11 cellular contexts compared by ENCODE assay signal in genomic region chr5:23012842-23013241, GRCh38.
DNase-seq lines count a peak whose midpoint lies in the region; ATAC-seq and TF ChIP-seq lines count a peak whose summit lies in the region.
"Had no signal": no experiment of that assay in that cellular context is flagged by ENCODE, and none has a peak within 500 bp of the region (broad histone marks: within the 10 kb centered on the region; RNA-seq: fewer than 3 reads in every experiment).

No MANE protein-coding gene starts in this region.

- CTCF ChIA-PET in CD4-positive, alpha-beta memory T cell (lab: Charles Lee; ENCODE audit: partially characterized antibody): no interaction called here

- H3K27me3 ChIP-seq in CD4-positive, alpha-beta memory T cell (ENCODE audit: insufficient read depth, low read length): no peaks in the 10 kb centered on the region
- no peaks in the 10 kb centered on the region for H3K27me3 ChIP-seq in RWPE2 (ENCODE audit: insufficient read depth, poor library complexity, severe bottlenecking)

- peak overlapping the region; percentile 66 to 86 (median 84) for H3K4me3 Mint-ChIP-seq in CD4-positive, alpha-beta memory T cell

- H3K27me3 Mint-ChIP-seq in CD4-positive, alpha-beta memory T cell: no peaks in the 10 kb centered on the region

- POLR2A ChIA-PET in CD4-positive, alpha-beta memory T cell (lab: Charles Lee; ENCODE audit: partially characterized antibody): no interaction called here

- H3K4me1 Mint-ChIP-seq in CD4-positive, alpha-beta memory T cell: peaks cover 0 to 5% (median 3%) of the 10 kb centered on the region in 4 donors

- ATAC-seq in GM21723 (IDR thresholded peaks at IDR 0.05; ENCODE audit: unreplicated experiment) (peak; percentile 81), RWPE2 (ENCODE audit: low read depth) (no peak), left lobe of liver (peak; percentile 46), HG02571 (IDR thresholded peaks at IDR 0.05; ENCODE audit: unreplicated experiment) (no peak)
- ATAC-seq: HCT116 had no signal

- intact Hi-C loops in CD4-positive, alpha-beta memory T cell (cut with micrococcal nuclease): no loop called here

- peaks cover 0 to 14% (median 3%) of the 10 kb centered on the region in 8 donors for H3K9me3 Mint-ChIP-seq in CD4-positive, alpha-beta memory T cell

- H3K36me3 ChIP-seq in CD4-positive, alpha-beta memory T cell (ENCODE audit: insufficient read depth, low read length): no peaks in the 10 kb centered on the region
- H3K36me3 ChIP-seq in RWPE2 (ENCODE audit: low read depth): no peaks in the 10 kb centered on the region

- no peaks in the 10 kb centered on the region for H3K36me3 Mint-ChIP-seq in CD4-positive, alpha-beta memory T cell

- H3K27ac ChIP-seq in CD4-positive, alpha-beta memory T cell (ENCODE audit: low read depth, low read length): no peak overlapping the region
- no peak overlapping the region for H3K27ac ChIP-seq in RWPE2 (ENCODE audit: poor library complexity, severe bottlenecking)

- H3K4me3 ChIP-seq in CD4-positive, alpha-beta memory T cell (ENCODE audit: low read length in 2 of 2): no peak overlapping the region
- H3K4me3 ChIP-seq in RWPE2 (ENCODE audit: severe bottlenecking): peak overlapping the region; percentile 26

- DNase-seq in CD4-positive, alpha-beta memory T cell: no peak
- DNase-seq in RWPE2 (ENCODE audit: low spot score): no peak
- DNase-seq in left lobe of liver (ENCODE audit: low spot score): no peak
- no peak for DNase-seq in T-helper 9 cell
- no peak for DNase-seq in NCI-H1092 (lab: John Stamatoyannopoulos, UW)
- DNase-seq in UCSD-AML1 (lab: John Stamatoyannopoulos, UW; ENCODE audit: unreplicated experiment): no peak
- DNase-seq: midbrain, NCI-H1436 treated with DMSO at 0.1 percent for 48 hours had no signal

- H3K4me1 ChIP-seq in CD4-positive, alpha-beta memory T cell (ENCODE audit: insufficient read depth, low read length): no peaks in the 10 kb centered on the region
- no peaks in the 10 kb centered on the region for H3K4me1 ChIP-seq in RWPE2 (ENCODE audit: insufficient read depth, poor library complexity, severe bottlenecking)

- TF ChIP-seq CTCF in RWPE2 (IDR thresholded peaks at IDR 0.05; ENCODE audit: poor library complexity, severe bottlenecking): no peak

- H3K27ac Mint-ChIP-seq in CD4-positive, alpha-beta memory T cell: peak overlapping the region in 3 of 7 donors; percentile 41 to 61 (median 47)

- no peaks in the 10 kb centered on the region for H3K9me3 ChIP-seq in CD4-positive, alpha-beta memory T cell (ENCODE audit: control insufficient read depth in 1 of 2, low read length in 2 of 2)
- no peaks in the 10 kb centered on the region for H3K9me3 ChIP-seq in RWPE2 (ENCODE audit: severe bottlenecking)

Comparison
In these comparisons a context has a peak if more than half of its experiments do, and no peak if none do; other contexts are left out.
1. ATAC-seq: peak in GM21723 (single experiment) and left lobe of liver (single experiment); none in RWPE2 (single experiment) and HG02571 (single experiment).